ENCODE assay signal across 29 cellular contexts in the genomic region with DNA sequence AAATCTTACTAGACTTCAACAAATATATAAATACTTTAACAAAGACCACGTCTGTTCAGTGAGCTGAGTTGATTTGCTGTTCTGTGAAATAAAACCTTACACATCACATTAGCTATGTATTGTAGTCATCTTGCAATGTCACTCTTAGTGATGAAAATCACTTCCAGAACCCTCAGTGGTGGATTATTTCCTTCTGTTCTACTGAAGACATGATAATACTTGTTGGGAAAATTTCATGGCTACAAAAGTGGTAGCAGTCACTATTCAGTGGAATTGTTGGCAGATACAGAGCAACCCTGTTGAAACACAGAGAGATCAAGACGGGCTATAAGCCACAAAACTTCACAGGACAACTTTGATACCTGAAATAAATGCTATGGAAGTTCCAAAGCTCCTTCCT.
"Had no signal": no experiment of that assay in that cellular context is flagged by ENCODE, and none has a peak within 500 bp of the region (broad histone marks: within the 10 kb centered on the region; RNA-seq: fewer than 3 reads in every experiment).

No MANE protein-coding gene starts in this region.

- H3K27me3 ChIP-seq: neutrophil, pancreas, right lobe of liver, sigmoid colon, stomach, suprapubic skin, testis, tibial artery, transverse colon, upper lobe of right lung, uterus had no signal

- H3K4me3 Mint-ChIP-seq: naive B cell; naive thymus-derived CD8-positive, alpha-beta T cell; nephron progenitor cell; neural crest cell; stimulated activated effector memory CD8-positive, alpha-beta T cell treated with anti-CD3 and anti-CD28 coated beads, Interleukin-12 subunit alpha, Interleukin-12 subunit beta, amount 100 ng/mL, for 72 hours; stimulated activated naive B cell treated with anti-CD40 and anti-IgM and Interleukin-4, amounts not matched to agents 10 μg/mL and 1 μg/mL and 100 μg/mL, for 72 hours; stimulated activated naive CD8-positive, alpha-beta T cell treated with anti-CD3 and anti-CD28 coated beads, Interleukin-15, Interleukin-2, amounts not matched to agents 100 ng/mL and 50 ng/mL, for 24 hours; type B pancreatic cell had no signal

- H3K27ac ChIP-seq: neutrophil, pancreas, prostate gland, right lobe of liver, sigmoid colon, stomach, suprapubic skin, testis, tibial artery, transverse colon, upper lobe of right lung, uterus had no signal

- H3K27ac Mint-ChIP-seq: naive B cell; naive thymus-derived CD8-positive, alpha-beta T cell; nephron progenitor cell; stimulated activated effector memory CD8-positive, alpha-beta T cell treated with anti-CD3 and anti-CD28 coated beads, Interleukin-12 subunit alpha, Interleukin-12 subunit beta, amount 100 ng/mL, for 72 hours; stimulated activated naive B cell treated with anti-CD40 and anti-IgM and Interleukin-4, amounts not matched to agents 10 μg/mL and 1 μg/mL and 100 μg/mL, for 72 hours; stimulated activated naive CD8-positive, alpha-beta T cell treated with anti-CD3 and anti-CD28 coated beads, Interleukin-15, Interleukin-2, amounts not matched to agents 100 ng/mL and 50 ng/mL, for 24 hours; type B pancreatic cell had no signal

- DNase-seq: naive B cell; naive thymus-derived CD8-positive, alpha-beta T cell; nephron progenitor cell; nucleus accumbens; pancreas; retina; right cardiac atrium; right lobe of liver; sigmoid colon; small intestine; stimulated activated CD4-positive, alpha-beta T cell treated with anti-CD3 and anti-CD28 coated beads, Interleukin-15, amount 100 ng/mL, for 24 hours; stimulated activated CD4-positive, alpha-beta T cell treated with anti-CD3 and anti-CD28 coated beads, Interleukin-2, amount 100 ng/mL, for 24 hours; stimulated activated CD4-positive, alpha-beta T cell treated with anti-CD3 and anti-CD28 coated beads, Interleukin-2, amount 100 ng/mL, for 48 hours; stimulated activated CD4-positive, alpha-beta T cell treated with anti-CD3 and anti-CD28 coated beads, Interleukin-4, amount 100 ng/mL, for 24 hours; stimulated activated naive B cell treated with anti-CD40 and anti-IgM and Interleukin-4, amounts not matched to agents 10 μg/mL and 1 μg/mL and 100 μg/mL, for 72 hours; stimulated activated naive CD4-positive, alpha-beta T cell treated with Interleukin-2 at 50 U/mL for 16 hours; stomach; testis; tibial artery; transverse colon; upper lobe of right lung; uterus had no signal

- H3K4me1 Mint-ChIP-seq: naive B cell had no signal

- H3K27me3 Mint-ChIP-seq: type B pancreatic cell had no signal

- H3K36me3 ChIP-seq: neutrophil, pancreas, prostate gland, right lobe of liver, sigmoid colon, stomach, suprapubic skin, tibial artery, transverse colon, upper lobe of right lung, uterus had no signal

- ATAC-seq: naive thymus-derived CD8-positive, alpha-beta T cell; pancreas; right cardiac atrium; right lobe of liver; stimulated activated effector memory CD8-positive, alpha-beta T cell treated with anti-CD3 and anti-CD28 coated beads, Interleukin-12 subunit alpha, Interleukin-12 subunit beta, amount 100 ng/mL, for 72 hours; stimulated activated naive B cell treated with anti-CD40 and anti-IgM and Interleukin-4, amounts not matched to agents 10 μg/mL and 1 μg/mL and 100 μg/mL, for 72 hours; upper lobe of right lung had no signal

- H3K4me1 ChIP-seq: pancreas, prostate gland, transverse colon, upper lobe of right lung, uterus had no signal

- H3K4me3 ChIP-seq: pancreas, prostate gland, right lobe of liver, sigmoid colon, stomach, suprapubic skin, testis, tibial artery, transverse colon, upper lobe of right lung, uterus had no signal

- H3K36me3 Mint-ChIP-seq: stimulated activated effector memory CD8-positive, alpha-beta T cell treated with anti-CD3 and anti-CD28 coated beads, Interleukin-12 subunit alpha, Interleukin-12 subunit beta, amount 100 ng/mL, for 72 hours; stimulated activated naive B cell treated with anti-CD40 and anti-IgM and Interleukin-4, amounts not matched to agents 10 μg/mL and 1 μg/mL and 100 μg/mL, for 72 hours; type B pancreatic cell had no signal

- FAIRE-seq: pancreas, small intestine had no signal
